28 cellular contexts compared by ENCODE assay signal in genomic region chr7:92742186-92742585, GRCh38.
DNase-seq lines count a peak whose midpoint lies in the region; ATAC-seq, FAIRE-seq and TF ChIP-seq lines count a peak whose summit lies in the region.
"Had no signal": no experiment of that assay in that cellular context is flagged by ENCODE, and none has a peak within 500 bp of the region (broad histone marks: within the 10 kb centered on the region; RNA-seq: fewer than 3 reads in every experiment).

No MANE protein-coding gene starts in this region.

- H3K4me3 ChIP-seq in A549 (no peak overlapping the region), KMS-11 (IDR thresholded peaks at IDR 0.05; ENCODE audit: insufficient read depth, low read depth, low read length) (no peak overlapping the region), keratinocyte (ENCODE audit: control insufficient read depth in 2 of 3, extremely low read depth in 1 of 3, insufficient read depth in 2 of 3, low read depth in 1 of 3, low read length in 3 of 3) (no peak overlapping the region), vagina (no peak overlapping the region), heart left ventricle (no peak overlapping the region)
- H3K4me3 ChIP-seq: BLaER1, heart right ventricle, upper lobe of right lung had no signal

- H3K27me3 Mint-ChIP-seq in activated T-helper 1 cell treated with anti-CD3 and anti-CD28 coated beads, Interleukin-12 subunit alpha, Interleukin-12 subunit beta, Interleukin-2, Interleukin-4 antibody, amounts not matched to agents 30 ng/mL and 10 ng/mL and 1 ng/mL, durations not matched to agents 14 hours and 24 hours and 36 hours (ENCODE audit: insufficient read depth): no peaks in the 10 kb centered on the region
- no peaks in the 10 kb centered on the region for H3K27me3 Mint-ChIP-seq in activated CD4-positive, alpha-beta memory T cell treated with anti-CD3 and anti-CD28 coated beads for 36 hours
- H3K27me3 Mint-ChIP-seq: activated naive CD4-positive, alpha-beta T cell treated with anti-CD3 and anti-CD28 coated beads, Interleukin-2, amount 50 U/mL, for 24 hours; naive thymus-derived CD4-positive, alpha-beta T cell had no signal

- TF ChIP-seq EP300 in A549 (IDR thresholded peaks at IDR 0.05): no peak

- H3K4me3 Mint-ChIP-seq in activated T-helper 1 cell treated with anti-CD3 and anti-CD28 coated beads, Interleukin-12 subunit alpha, Interleukin-12 subunit beta, Interleukin-2, Interleukin-4 antibody, amounts not matched to agents 30 ng/mL and 10 ng/mL and 1 ng/mL, durations not matched to agents 14 hours and 24 hours and 36 hours: no peak overlapping the region
- no peak overlapping the region for H3K4me3 Mint-ChIP-seq in activated CD4-positive, alpha-beta memory T cell treated with anti-CD3 and anti-CD28 coated beads for 36 hours
- H3K4me3 Mint-ChIP-seq: activated naive CD4-positive, alpha-beta T cell treated with anti-CD3 and anti-CD28 coated beads, Interleukin-2, amount 50 U/mL, for 24 hours; activated T-cell treated with anti-CD3 and anti-CD28 coated beads, Interleukin-2, amount 50 U/mL, for 4 hours had no signal

- FAIRE-seq in A549 (lab: Jason Lieb, UNC) (no peak), keratinocyte (lab: Jason Lieb, UNC) (no peak)
- FAIRE-seq: endothelial cell of umbilical vein, small intestine had no signal

- no peak for TF ChIP-seq RAD21 in A549 (conservative IDR thresholded peaks at IDR 0.05 in 1 of 2, IDR thresholded peaks at IDR 0.05 in 1 of 2)

- ATAC-seq in A549 (no peak), HG02938 (IDR thresholded peaks at IDR 0.05; ENCODE audit: unreplicated experiment) (no peak), heart left ventricle (no peak)
- ATAC-seq: activated T-cell treated with anti-CD3 and anti-CD28 coated beads, Interleukin-2, amount 50 U/mL, for 4 hours; heart right ventricle; left colon; naive thymus-derived CD4-positive, alpha-beta T cell; upper lobe of right lung had no signal

- intact Hi-C loops in activated T-helper 1 cell treated with anti-CD3 and anti-CD28 coated beads, Interleukin-12 subunit alpha, Interleukin-12 subunit beta, Interleukin-2, Interleukin-4 antibody, amounts not matched to agents 30 ng/mL and 10 ng/mL and 1 ng/mL, durations not matched to agents 14 hours and 24 hours and 36 hours (cut with micrococcal nuclease): no loop called here
- intact Hi-C loops in vagina (cut with DNase I): no loop called here
- intact Hi-C loops in activated CD4-positive, alpha-beta memory T cell treated with anti-CD3 and anti-CD28 coated beads for 36 hours (cut with micrococcal nuclease): no loop called here
- intact Hi-C loops in heart left ventricle (cut with DNase I): no loop called here

- DNase-seq in A549 (ENCODE audit: low read depth in 1 of 2, low spot score in 1 of 2) (no peak), keratinocyte (ENCODE audit: low read depth, low spot score) (no peak), vagina (ENCODE audit: extremely low spot score in 2 of 2) (no peak), heart left ventricle (no peak)
- no peak for DNase-seq in activated T-helper 1 cell treated with anti-CD3 and anti-CD28 coated beads, Interleukin-12 subunit alpha, Interleukin-12 subunit beta, Interleukin-2, Interleukin-4 antibody, amounts not matched to agents 30 ng/mL and 10 ng/mL and 1 ng/mL, durations not matched to agents 14 hours and 24 hours and 36 hours (ENCODE audit: low spot score)
- DNase-seq in activated CD4-positive, alpha-beta memory T cell treated with anti-CD3 and anti-CD28 coated beads for 36 hours: no peak
- DNase-seq: activated T-cell treated with anti-CD3 and anti-CD28 coated beads, Interleukin-2, amount 50 U/mL, for 4 hours; aorta; Calu3; central memory CD4-positive, alpha-beta T cell; heart right ventricle; Karpas-422; left colon; naive thymus-derived CD4-positive, alpha-beta T cell; NCI-H187 treated with DMSO at 0.1 percent for 48 hours; NCI-H69; occipital lobe; Right ventricle myocardium superior; small intestine; stimulated activated CD4-positive, alpha-beta T cell treated with anti-CD3 and anti-CD28 coated beads, Interleukin-2, amount 100 ng/mL, for 24 hours; substantia nigra; SW 1271; upper lobe of right lung had no signal

- TF ChIP-seq CTCF in A549 (IDR thresholded peaks at IDR 0.05) (no peak), KMS-11 (conservative IDR thresholded peaks at IDR 0.05; ENCODE audit: low read depth, low read length) (no peak), keratinocyte (optimal IDR thresholded peaks at IDR 0.05 in 1 of 3, IDR thresholded peaks at IDR 0.05 in 1 of 3, conservative IDR thresholded peaks at IDR 0.05 in 1 of 3; ENCODE audit: extremely low read depth in 1 of 3, insufficient read depth in 2 of 3, low read length in 3 of 3) (no peak), vagina (IDR thresholded peaks at IDR 0.05) (no peak), heart left ventricle (IDR thresholded peaks at IDR 0.05) (no peak)

- peaks cover 82% of the 10 kb centered on the region for H3K4me1 Mint-ChIP-seq in activated T-helper 1 cell treated with anti-CD3 and anti-CD28 coated beads, Interleukin-12 subunit alpha, Interleukin-12 subunit beta, Interleukin-2, Interleukin-4 antibody, amounts not matched to agents 30 ng/mL and 10 ng/mL and 1 ng/mL, durations not matched to agents 14 hours and 24 hours and 36 hours (ENCODE audit: low read depth)
- H3K4me1 Mint-ChIP-seq in activated CD4-positive, alpha-beta memory T cell treated with anti-CD3 and anti-CD28 coated beads for 36 hours (ENCODE audit: low read depth): peaks cover 62% of the 10 kb centered on the region

- H3K9me3 ChIP-seq in A549 (peaks cover 7% of the 10 kb centered on the region; the same call in 1 of the 3 replicates), keratinocyte (ENCODE audit: control insufficient read depth, low read depth, low read length) (no peaks in the 10 kb centered on the region), vagina (no peaks in the 10 kb centered on the region), heart left ventricle (no peaks in the 10 kb centered on the region)
- H3K9me3 ChIP-seq: BLaER1, heart right ventricle, upper lobe of right lung had no signal

- H3K36me3 ChIP-seq in KMS-11 (ENCODE audit: insufficient read depth): no peaks in the 10 kb centered on the region; the same call in 1 of the 2 replicates
- peaks cover 3 to 11% of the 10 kb centered on the region in 2 experiments for H3K36me3 ChIP-seq in keratinocyte (ENCODE audit: control insufficient read depth in 2 of 2, extremely low read depth in 1 of 2, insufficient read depth in 2 of 2, low read length in 2 of 2)
- no peaks in the 10 kb centered on the region for H3K36me3 ChIP-seq in vagina
- H3K36me3 ChIP-seq in heart left ventricle: no peaks in the 10 kb centered on the region
- H3K36me3 ChIP-seq: heart right ventricle, upper lobe of right lung had no signal

- H2AFZ ChIP-seq in KMS-11 (ENCODE audit: low read depth) (no peak overlapping the region), keratinocyte (ENCODE audit: control insufficient read depth, low read length) (no peak overlapping the region)

- H3K4me1 ChIP-seq in A549: peaks cover 56% of the 10 kb centered on the region
- peaks cover 99% of the 10 kb centered on the region for H3K4me1 ChIP-seq in KMS-11 (ENCODE audit: low read depth, poor library complexity, severe bottlenecking)
- H3K4me1 ChIP-seq in keratinocyte (ENCODE audit: control insufficient read depth, extremely low read depth, insufficient read depth, low read length): peaks cover 39% of the 10 kb centered on the region
- H3K4me1 ChIP-seq in vagina: peaks cover 19% of the 10 kb centered on the region
- H3K4me1 ChIP-seq in heart left ventricle: peaks cover 0 to 22% (median 8%) of the 10 kb centered on the region in 12 donors
- H3K4me1 ChIP-seq: BLaER1, upper lobe of right lung had no signal

- dilution Hi-C loops in keratinocyte (cut with MboI; ENCODE audit: extremely low pct_ligation_motif_present, low sequenced_read_pairs): no loop called here

- CTCF ChIA-PET in A549 (lab: Yijun Ruan, JAX): interaction anchor here (1.0 to 3.2 kb wide), 3 partner anchors 15 to 129 kb away, joined by 3 to 20 read pairs (median 3); no protein-coding TSS in a partner anchor
- CTCF ChIA-PET in activated CD4-positive, alpha-beta memory T cell treated with anti-CD3 and anti-CD28 coated beads for 36 hours (lab: Charles Lee): no interaction called here

- H3K27me3 ChIP-seq in KMS-11 (ENCODE audit: insufficient read depth, low read depth): no peaks in the 10 kb centered on the region
- H3K27me3 ChIP-seq in keratinocyte (ENCODE audit: control insufficient read depth, extremely low read depth, insufficient read depth, low read length): no peaks in the 10 kb centered on the region
- H3K27me3 ChIP-seq in vagina: no peaks in the 10 kb centered on the region
- H3K27me3 ChIP-seq in heart left ventricle: no peaks in the 10 kb centered on the region
- H3K27me3 ChIP-seq: BLaER1, heart right ventricle, upper lobe of right lung had no signal

- H3K27ac ChIP-seq in A549 (peak overlapping the region; percentile 38 to 79), KMS-11 (peak overlapping the region; percentile 74; the same call in 1 of the 2 replicates), keratinocyte (ENCODE audit: control insufficient read depth, insufficient read depth, low read length) (peak overlapping the region; percentile 78), vagina (no peak overlapping the region), heart left ventricle (no peak overlapping the region)
- H3K27ac ChIP-seq: BLaER1, heart right ventricle, upper lobe of right lung had no signal

- TF ChIP-seq POLR2A in A549 (IDR thresholded peaks at IDR 0.05; ENCODE audit: low read length): no peak
- TF ChIP-seq POLR2A in vagina (IDR thresholded peaks at IDR 0.05): no peak
- no peak for TF ChIP-seq POLR2A in heart left ventricle (IDR thresholded peaks at IDR 0.05)

- H3K9me1 ChIP-seq in keratinocyte (ENCODE audit: control insufficient read depth, extremely low read depth, insufficient read depth, low read length): no peaks in the 10 kb centered on the region

- no peaks in the 10 kb centered on the region for H4K20me1 ChIP-seq in KMS-11 (ENCODE audit: insufficient read depth)
- H4K20me1 ChIP-seq in keratinocyte (ENCODE audit: control insufficient read depth, extremely low read depth, insufficient read depth, low read length): no peaks in the 10 kb centered on the region
- H4K20me1 ChIP-seq: BLaER1 had no signal

- peaks cover 51% of the 10 kb centered on the region for H3K36me3 Mint-ChIP-seq in activated T-helper 1 cell treated with anti-CD3 and anti-CD28 coated beads, Interleukin-12 subunit alpha, Interleukin-12 subunit beta, Interleukin-2, Interleukin-4 antibody, amounts not matched to agents 30 ng/mL and 10 ng/mL and 1 ng/mL, durations not matched to agents 14 hours and 24 hours and 36 hours (ENCODE audit: low read depth)
- peaks cover 44% of the 10 kb centered on the region for H3K36me3 Mint-ChIP-seq in activated CD4-positive, alpha-beta memory T cell treated with anti-CD3 and anti-CD28 coated beads for 36 hours

- H3K27ac Mint-ChIP-seq in activated T-helper 1 cell treated with anti-CD3 and anti-CD28 coated beads, Interleukin-12 subunit alpha, Interleukin-12 subunit beta, Interleukin-2, Interleukin-4 antibody, amounts not matched to agents 30 ng/mL and 10 ng/mL and 1 ng/mL, durations not matched to agents 14 hours and 24 hours and 36 hours: peak overlapping the region; percentile 26
- no peak overlapping the region for H3K27ac Mint-ChIP-seq in activated CD4-positive, alpha-beta memory T cell treated with anti-CD3 and anti-CD28 coated beads for 36 hours
- H3K27ac Mint-ChIP-seq: activated naive CD4-positive, alpha-beta T cell treated with anti-CD3 and anti-CD28 coated beads, Interleukin-2, amount 50 U/mL, for 24 hours had no signal

- peaks cover 93% of the 10 kb centered on the region for H3K79me2 ChIP-seq in KMS-11 (ENCODE audit: insufficient read depth, low read depth)
- H3K79me2 ChIP-seq in keratinocyte (ENCODE audit: control insufficient read depth, insufficient read depth, low read length): peaks cover 83% of the 10 kb centered on the region

- H3K4me2 ChIP-seq in A549: peak overlapping the region; percentile 65
- peak overlapping the region; percentile 19; the same call in 1 of the 2 replicates for H3K4me2 ChIP-seq in KMS-11
- peak overlapping the region; percentile 23 for H3K4me2 ChIP-seq in keratinocyte (ENCODE audit: control insufficient read depth, extremely low read depth, insufficient read depth, low read depth, low read length)
- H3K4me2 ChIP-seq: BLaER1 had no signal

- peaks cover 14% of the 10 kb centered on the region for H3K9me3 Mint-ChIP-seq in activated T-helper 1 cell treated with anti-CD3 and anti-CD28 coated beads, Interleukin-12 subunit alpha, Interleukin-12 subunit beta, Interleukin-2, Interleukin-4 antibody, amounts not matched to agents 30 ng/mL and 10 ng/mL and 1 ng/mL, durations not matched to agents 14 hours and 24 hours and 36 hours
- H3K9me3 Mint-ChIP-seq in activated CD4-positive, alpha-beta memory T cell treated with anti-CD3 and anti-CD28 coated beads for 36 hours: peaks cover 6% of the 10 kb centered on the region
- H3K9me3 Mint-ChIP-seq: activated naive CD4-positive, alpha-beta T cell treated with anti-CD3 and anti-CD28 coated beads, Interleukin-2, amount 50 U/mL, for 24 hours had no signal

- POLR2A ChIA-PET in A549 (lab: Yijun Ruan, JAX): no interaction called here
- POLR2A ChIA-PET in activated CD4-positive, alpha-beta memory T cell treated with anti-CD3 and anti-CD28 coated beads for 36 hours (lab: Charles Lee): no interaction called here

- no peak overlapping the region for H3K9ac ChIP-seq in KMS-11
- peak overlapping the region; percentile 46 for H3K9ac ChIP-seq in keratinocyte (ENCODE audit: control insufficient read depth, extremely low read depth, insufficient read depth, low read length)
- H3K9ac ChIP-seq: BLaER1 had no signal

Comparison
In these comparisons a context has a peak if more than half of its experiments do, and no peak if none do; other contexts are left out.
1. H3K27ac ChIP-seq: peak in A549 (2 of 2), KMS-11 (single experiment) and keratinocyte (single experiment); none in vagina (single experiment) and heart left ventricle (0 of 12).
2. Peak in every context shown above with its lines, with median percentiles within 50 percentile points of each other: H3K4me2 ChIP-seq.